In the genomic region with DNA sequence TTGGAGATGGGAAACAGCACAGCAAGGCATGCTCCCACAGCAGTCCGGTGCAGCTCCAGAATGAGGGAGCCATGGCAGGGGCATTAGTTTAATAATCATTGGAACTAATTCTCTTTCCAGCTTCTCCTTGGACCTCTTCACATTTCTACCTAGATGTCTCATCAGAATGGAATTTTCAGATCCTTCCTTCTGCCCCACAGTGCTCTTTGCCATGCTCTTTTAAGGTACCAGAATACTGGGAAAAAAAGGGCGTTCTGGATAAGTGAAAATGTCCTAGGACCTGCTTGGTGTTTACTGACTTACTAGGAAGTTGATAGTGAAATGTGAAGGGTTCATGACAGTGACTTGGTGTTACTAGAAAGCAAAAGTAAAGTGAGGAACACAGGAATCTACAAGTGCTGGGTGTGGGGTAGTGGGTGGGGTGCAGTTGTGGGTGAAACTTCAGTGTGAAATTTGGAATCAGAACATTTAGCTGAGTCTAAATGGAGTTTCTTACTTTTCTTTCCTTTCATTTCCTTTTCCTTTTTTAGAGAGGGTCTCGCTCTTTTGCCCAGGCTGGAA, we compare ENCODE assay signal across 1 cellular context.
TF ChIP-seq lines count a peak whose summit lies in the region.

No MANE protein-coding gene starts in this region.

TF ChIP-seq in GM23338, 12 proteins besides CTCF, POLR2A, EP300 and RAD21 (continued from another document):
- TF ChIP-seq, protein P1, sequence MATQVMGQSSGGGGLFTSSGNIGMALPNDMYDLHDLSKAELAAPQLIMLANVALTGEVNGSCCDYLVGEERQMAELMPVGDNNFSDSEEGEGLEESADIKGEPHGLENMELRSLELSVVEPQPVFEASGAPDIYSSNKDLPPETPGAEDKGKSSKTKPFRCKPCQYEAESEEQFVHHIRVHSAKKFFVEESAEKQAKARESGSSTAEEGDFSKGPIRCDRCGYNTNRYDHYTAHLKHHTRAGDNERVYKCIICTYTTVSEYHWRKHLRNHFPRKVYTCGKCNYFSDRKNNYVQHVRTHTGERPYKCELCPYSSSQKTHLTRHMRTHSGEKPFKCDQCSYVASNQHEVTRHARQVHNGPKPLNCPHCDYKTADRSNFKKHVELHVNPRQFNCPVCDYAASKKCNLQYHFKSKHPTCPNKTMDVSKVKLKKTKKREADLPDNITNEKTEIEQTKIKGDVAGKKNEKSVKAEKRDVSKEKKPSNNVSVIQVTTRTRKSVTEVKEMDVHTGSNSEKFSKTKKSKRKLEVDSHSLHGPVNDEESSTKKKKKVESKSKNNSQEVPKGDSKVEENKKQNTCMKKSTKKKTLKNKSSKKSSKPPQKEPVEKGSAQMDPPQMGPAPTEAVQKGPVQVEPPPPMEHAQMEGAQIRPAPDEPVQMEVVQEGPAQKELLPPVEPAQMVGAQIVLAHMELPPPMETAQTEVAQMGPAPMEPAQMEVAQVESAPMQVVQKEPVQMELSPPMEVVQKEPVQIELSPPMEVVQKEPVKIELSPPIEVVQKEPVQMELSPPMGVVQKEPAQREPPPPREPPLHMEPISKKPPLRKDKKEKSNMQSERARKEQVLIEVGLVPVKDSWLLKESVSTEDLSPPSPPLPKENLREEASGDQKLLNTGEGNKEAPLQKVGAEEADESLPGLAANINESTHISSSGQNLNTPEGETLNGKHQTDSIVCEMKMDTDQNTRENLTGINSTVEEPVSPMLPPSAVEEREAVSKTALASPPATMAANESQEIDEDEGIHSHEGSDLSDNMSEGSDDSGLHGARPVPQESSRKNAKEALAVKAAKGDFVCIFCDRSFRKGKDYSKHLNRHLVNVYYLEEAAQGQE (IDR thresholded peaks at IDR 0.05; ENCODE audit: unreplicated experiment), result no peak
- TF ChIP-seq STAT1 (IDR thresholded peaks at IDR 0.05; ENCODE audit: unreplicated experiment), result no peak
